1 cellular context compared by ENCODE assay signal in genomic region chr6:63610944-63611343, GRCh38.
TF ChIP-seq lines count a peak whose summit lies in the region.

No MANE protein-coding gene starts in this region.

TF ChIP-seq in GM12878, 131 proteins besides CTCF, POLR2A, EP300 and RAD21 (continued from another document):
- TF ChIP-seq, protein P1, sequence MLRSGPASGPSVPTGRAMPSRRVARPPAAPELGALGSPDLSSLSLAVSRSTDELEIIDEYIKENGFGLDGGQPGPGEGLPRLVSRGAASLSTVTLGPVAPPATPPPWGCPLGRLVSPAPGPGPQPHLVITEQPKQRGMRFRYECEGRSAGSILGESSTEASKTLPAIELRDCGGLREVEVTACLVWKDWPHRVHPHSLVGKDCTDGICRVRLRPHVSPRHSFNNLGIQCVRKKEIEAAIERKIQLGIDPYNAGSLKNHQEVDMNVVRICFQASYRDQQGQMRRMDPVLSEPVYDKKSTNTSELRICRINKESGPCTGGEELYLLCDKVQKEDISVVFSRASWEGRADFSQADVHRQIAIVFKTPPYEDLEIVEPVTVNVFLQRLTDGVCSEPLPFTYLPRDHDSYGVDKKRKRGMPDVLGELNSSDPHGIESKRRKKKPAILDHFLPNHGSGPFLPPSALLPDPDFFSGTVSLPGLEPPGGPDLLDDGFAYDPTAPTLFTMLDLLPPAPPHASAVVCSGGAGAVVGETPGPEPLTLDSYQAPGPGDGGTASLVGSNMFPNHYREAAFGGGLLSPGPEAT (IDR thresholded peaks at IDR 0.05; ENCODE audit: low read depth): 0 out of 2 replicates have a peak, but pooled peaks have one; percentile 36
- peak; percentile 45; the same call in 1 of the 2 replicates for TF ChIP-seq ZNF384 (IDR thresholded peaks at IDR 0.05; ENCODE audit: borderline replicate concordance, low read depth, low read length)
- peak; percentile 23; the same call in 1 of the 2 replicates for TF ChIP-seq IRF4 (IDR thresholded peaks at IDR 0.05; ENCODE audit: low read depth, low read length)
- TF ChIP-seq ATF7 (IDR thresholded peaks at IDR 0.05; ENCODE audit: low read depth): peak; percentile 75; the same call in 1 of the 2 replicates
- peak; percentile 85 for TF ChIP-seq MTA2 (IDR thresholded peaks at IDR 0.05; ENCODE audit: low read depth)
- no peak for TF ChIP-seq SRF (IDR thresholded peaks at IDR 0.05; ENCODE audit: low read depth in 2 of 2, low read length in 2 of 2)
- TF ChIP-seq, protein P2, sequence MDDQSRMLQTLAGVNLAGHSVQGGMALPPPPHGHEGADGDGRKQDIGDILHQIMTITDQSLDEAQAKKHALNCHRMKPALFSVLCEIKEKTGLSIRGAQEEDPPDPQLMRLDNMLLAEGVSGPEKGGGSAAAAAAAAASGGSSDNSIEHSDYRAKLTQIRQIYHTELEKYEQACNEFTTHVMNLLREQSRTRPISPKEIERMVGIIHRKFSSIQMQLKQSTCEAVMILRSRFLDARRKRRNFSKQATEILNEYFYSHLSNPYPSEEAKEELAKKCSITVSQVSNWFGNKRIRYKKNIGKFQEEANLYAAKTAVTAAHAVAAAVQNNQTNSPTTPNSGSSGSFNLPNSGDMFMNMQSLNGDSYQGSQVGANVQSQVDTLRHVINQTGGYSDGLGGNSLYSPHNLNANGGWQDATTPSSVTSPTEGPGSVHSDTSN (IDR thresholded peaks at IDR 0.05; ENCODE audit: insufficient replicate concordance, low read depth, low read length): peak; percentile 72
- TF ChIP-seq ZNF24 (IDR thresholded peaks at IDR 0.05): 0 out of 2 replicates have a peak, but pooled peaks have one; percentile 47
- no peak for TF ChIP-seq RB1 (IDR thresholded peaks at IDR 0.05; ENCODE audit: borderline replicate concordance)
